ENCODE assay signal across 19 cellular contexts in genomic region chr3:106035618-106036017, GRCh38.
DNase-seq lines count a peak whose midpoint lies in the region; ATAC-seq and TF ChIP-seq lines count a peak whose summit lies in the region.
"Had no signal": no experiment of that assay in that cellular context is flagged by ENCODE, and none has a peak within 500 bp of the region (broad histone marks: within the 10 kb centered on the region; RNA-seq: fewer than 3 reads in every experiment).

No MANE protein-coding gene starts in this region.

- H3K27me3 ChIP-seq in right atrium auricular region (no peaks in the 10 kb centered on the region), PC-9 (ENCODE audit: insufficient read depth, low read depth) (no peaks in the 10 kb centered on the region), right cardiac atrium (ENCODE audit: control insufficient read depth, insufficient read depth) (no peaks in the 10 kb centered on the region)
- H3K27me3 ChIP-seq: BLaER1 treated with 17β-estradiol and CSF1 and Interleukin-3, amounts not matched to agents 10 nM and 100 nM had no signal

- H3K9me3 ChIP-seq in right atrium auricular region: no peaks in the 10 kb centered on the region
- H3K9me3 ChIP-seq in PC-9 (ENCODE audit: insufficient read depth, low read depth): peaks cover 8% of the 10 kb centered on the region; the same call in 1 of the 2 replicates
- no peaks in the 10 kb centered on the region for H3K9me3 ChIP-seq in right cardiac atrium (ENCODE audit: control insufficient read depth, low read length)
- H3K9me3 ChIP-seq: Caco-2 had no signal

- H3K36me3 ChIP-seq in right atrium auricular region (no peaks in the 10 kb centered on the region), PC-9 (ENCODE audit: low read depth) (no peaks in the 10 kb centered on the region)
- H3K36me3 ChIP-seq: BLaER1 treated with 17β-estradiol and CSF1 and Interleukin-3, amounts not matched to agents 10 nM and 100 nM had no signal

- H3K27ac ChIP-seq in right atrium auricular region: no peak overlapping the region
- H3K27ac ChIP-seq in PC-9: no peak overlapping the region
- H3K27ac ChIP-seq in right cardiac atrium (ENCODE audit: low read length): no peak overlapping the region
- H3K27ac ChIP-seq: 22Rv1; A549; BLaER1 treated with 17β-estradiol and CSF1 and Interleukin-3, amounts not matched to agents 10 nM and 100 nM; C4-2B had no signal

- WGBS in right cardiac atrium: 49% methylated on average over 4 of the region's 4 CpGs

- peak; percentile 58 for ATAC-seq in Right ventricle myocardium superior (ENCODE audit: poor library complexity)
- peak; percentile 12 to 38 for ATAC-seq in left cardiac atrium
- ATAC-seq in right cardiac atrium: peak; percentile 25 to 68
- ATAC-seq: A549; CD8-positive, alpha-beta T cell had no signal

- no peaks in the 10 kb centered on the region for H3F3A ChIP-seq in PC-9 (ENCODE audit: insufficient read depth, low read depth)

- H3K4me3 ChIP-seq in right atrium auricular region: no peak overlapping the region
- no peak overlapping the region for H3K4me3 ChIP-seq in PC-9
- H3K4me3 ChIP-seq in right cardiac atrium (ENCODE audit: low read length): no peak overlapping the region
- H3K4me3 ChIP-seq: A549; BLaER1 treated with 17β-estradiol and CSF1 and Interleukin-3, amounts not matched to agents 10 nM and 100 nM had no signal

- no peaks in the 10 kb centered on the region for H3K9me2 ChIP-seq in PC-9 (ENCODE audit: insufficient read depth)

- TF ChIP-seq CTCF in right atrium auricular region (IDR thresholded peaks at IDR 0.05): no peak
- no peak for TF ChIP-seq CTCF in PC-9 (conservative IDR thresholded peaks at IDR 0.05)

- BruUV-seq in PC-9 (replicated peaks; lab: Mats Ljungman, UMichigan): no TSS peak

- intact Hi-C loops in Right ventricle myocardium superior (cut with DNase I) (no loop called here), left cardiac atrium (cut with DNase I) (no loop called here), cardiac septum (cut with DNase I) (no loop called here), PC-9 (cut with micrococcal nuclease; ENCODE audit: unreplicated experiment) (no loop called here), right cardiac atrium (cut with DNase I) (no loop called here)

- no peaks in the 10 kb centered on the region for H3K4me1 ChIP-seq in right atrium auricular region
- peaks cover 5% of the 10 kb centered on the region for H3K4me1 ChIP-seq in PC-9 (replicated peaks; ENCODE audit: insufficient read depth)
- H3K4me1 ChIP-seq in right cardiac atrium (ENCODE audit: control insufficient read depth, insufficient read depth, low read length): no peaks in the 10 kb centered on the region
- H3K4me1 ChIP-seq: BLaER1 treated with 17β-estradiol and CSF1 and Interleukin-3, amounts not matched to agents 10 nM and 100 nM; Caco-2 had no signal

- POLR2A ChIA-PET in PC-9 (lab: Charles Lee; ENCODE audit: unreplicated experiment): no interaction called here

- no peaks in the 10 kb centered on the region for H4K20me1 ChIP-seq in PC-9 (ENCODE audit: insufficient read depth)
- H4K20me1 ChIP-seq: BLaER1 treated with 17β-estradiol and CSF1 and Interleukin-3, amounts not matched to agents 10 nM and 100 nM had no signal

- no peak overlapping the region for H3K4me2 ChIP-seq in PC-9
- H3K4me2 ChIP-seq: A549; BLaER1 treated with 17β-estradiol and CSF1 and Interleukin-3, amounts not matched to agents 10 nM and 100 nM had no signal

- no peak for DNase-seq in Right ventricle myocardium superior
- DNase-seq in right atrium auricular region (ENCODE audit: low spot score): no peak
- DNase-seq in left cardiac atrium: no peak
- DNase-seq in cardiac septum (ENCODE audit: low spot score): no peak
- no peak for DNase-seq in PC-9
- no peak for DNase-seq in right cardiac atrium
- DNase-seq in T-helper 9 cell: no peak
- no peak for DNase-seq in stimulated activated CD4-positive, alpha-beta T cell treated with anti-CD3 and anti-CD28 coated beads, Interleukin-4, amount 100 ng/mL, for 4 hours
- DNase-seq: AML-193; Caco-2; Calu3; CD4-positive, alpha-beta T cell; CD8-positive, alpha-beta T cell; DMS79 treated with DMSO at 0.1 percent for 48 hours; GF-D8 had no signal

- H2AFZ ChIP-seq in PC-9: 0 out of 2 replicates have a peak overlapping the region, but pooled peaks have one; percentile 5

- H3K79me2 ChIP-seq in PC-9 (ENCODE audit: low read depth): no peaks in the 10 kb centered on the region

- CTCF ChIA-PET in PC-9 (lab: Charles Lee): no interaction called here
